ENCODE assay signal across 1 cellular context in genomic region chr9:6008169-6008979, GRCh38.
A peak's percentile ranks its signal among the peaks of the same experiment; 100 is the strongest.
TF ChIP-seq lines count a peak whose summit lies in the region.

No MANE protein-coding gene starts in this region.

TF ChIP-seq in GM12878, 131 proteins besides CTCF, POLR2A, EP300 and RAD21 (continued from another document and continues in another):
- 0 out of 2 replicates have a peak, but pooled peaks have one; percentile 39 for TF ChIP-seq MLLT1 (IDR thresholded peaks at IDR 0.05)
- 0 out of 2 replicates have a peak, but pooled peaks have one; percentile 40 for TF ChIP-seq YY1 (IDR thresholded peaks at IDR 0.05; ENCODE audit: low read depth, low read length)
- no peak for TF ChIP-seq JUNB (IDR thresholded peaks at IDR 0.05)
- peak; percentile 82 for TF ChIP-seq PKNOX1 (IDR thresholded peaks at IDR 0.05)
- TF ChIP-seq CEBPZ (IDR thresholded peaks at IDR 0.05; ENCODE audit: low read depth, low read length), result no peak
- no peak for TF ChIP-seq JUND (IDR thresholded peaks at IDR 0.05; ENCODE audit: low read depth, low read length)
- peak; percentile 54; the same call in 1 of the 2 replicates for TF ChIP-seq SIN3A (IDR thresholded peaks at IDR 0.05; ENCODE audit: low read depth, low read length)
- TF ChIP-seq ZBTB11 (CRISPR knock-in tag; IDR thresholded peaks at IDR 0.05), result no peak
- peak; percentile 39; the same call in 1 of the 2 replicates for TF ChIP-seq RUNX3 (IDR thresholded peaks at IDR 0.05; ENCODE audit: low read length)
- TF ChIP-seq STAT3 (IDR thresholded peaks at IDR 0.05; ENCODE audit: low read depth, low read length), result no peak
- no peak for TF ChIP-seq RB1 (IDR thresholded peaks at IDR 0.05; ENCODE audit: borderline replicate concordance)
- TF ChIP-seq ZNF687 (IDR thresholded peaks at IDR 0.05), result no peak
- TF ChIP-seq SIX5 (IDR thresholded peaks at IDR 0.05; ENCODE audit: low read depth, low read length, severe bottlenecking), result peak; percentile 42
- TF ChIP-seq ETV6 (conservative IDR thresholded peaks at IDR 0.05 in 1 of 2, IDR thresholded peaks at IDR 0.05 in 1 of 2; ENCODE audit: borderline replicate concordance in 1 of 2, low read depth in 1 of 2), result no peak
- no peak for TF ChIP-seq YBX1 (IDR thresholded peaks at IDR 0.05)
- peak; percentile 22; the same call in 1 of the 3 replicates for TF ChIP-seq POU2F2 (IDR thresholded peaks at IDR 0.05; ENCODE audit: borderline replicate concordance, low read depth, low read length)
- no peak for TF ChIP-seq PAX5 (IDR thresholded peaks at IDR 0.05; ENCODE audit: borderline replicate concordance, low read depth, low read length)
- TF ChIP-seq TAF1 (IDR thresholded peaks at IDR 0.05; ENCODE audit: borderline replicate concordance, low read depth, low read length), result peak; percentile 73
- no peak for TF ChIP-seq CBX5 (IDR thresholded peaks at IDR 0.05; ENCODE audit: low read depth)
- no peak for TF ChIP-seq ZBTB33 (IDR thresholded peaks at IDR 0.05)
- peak in 1 of 2 experiments; percentile 76; a peak in 1 of 4 replicates for TF ChIP-seq SRF (IDR thresholded peaks at IDR 0.05; ENCODE audit: low read depth in 2 of 2, low read length in 2 of 2)
- no peak for TF ChIP-seq FOXM1 (IDR thresholded peaks at IDR 0.05; ENCODE audit: low read depth, low read length)
- TF ChIP-seq GATAD2B (conservative IDR thresholded peaks at IDR 0.05; ENCODE audit: low read depth), result no peak
- peak; percentile 18 for TF ChIP-seq MEF2B (IDR thresholded peaks at IDR 0.05; ENCODE audit: partially characterized antibody, poor library complexity, severe bottlenecking)
- no peak for TF ChIP-seq RCOR1 (conservative IDR thresholded peaks at IDR 0.05; ENCODE audit: low read depth, low read length)
- TF ChIP-seq NFYA (IDR thresholded peaks at IDR 0.05; ENCODE audit: borderline replicate concordance, low read depth, low read length), result no peak
- no peak for TF ChIP-seq PBX3 (IDR thresholded peaks at IDR 0.05; ENCODE audit: insufficient replicate concordance, low read depth, low read length)
- no peak for TF ChIP-seq SUZ12 (IDR thresholded peaks at IDR 0.05; ENCODE audit: unreplicated experiment)
- peak; percentile 73; the same call in 1 of the 2 replicates for TF ChIP-seq HDGF (IDR thresholded peaks at IDR 0.05)
- no peak for TF ChIP-seq CUX1 (IDR thresholded peaks at IDR 0.05; ENCODE audit: insufficient replicate concordance, low read depth, low read length)
- TF ChIP-seq ATF3 (IDR thresholded peaks at IDR 0.05; ENCODE audit: borderline replicate concordance, extremely low read depth, low read depth, low read length), result peak; percentile 68; the same call in 1 of the 2 replicates
- TF ChIP-seq CREM (IDR thresholded peaks at IDR 0.05; ENCODE audit: low read depth), result peak; percentile 97
- TF ChIP-seq CREB1 (IDR thresholded peaks at IDR 0.05; ENCODE audit: low read depth), result peak; percentile 98
- TF ChIP-seq ZNF274 (IDR thresholded peaks at IDR 0.05; ENCODE audit: insufficient read depth, insufficient read length), result no peak
